13 cellular contexts compared by ENCODE assay signal in genomic region chr7:43727003-43727402, GRCh38. TPM values are rescaled to one million over a fixed set of nuclear protein-coding genes. Genes with fewer than 3 reads are reported as not detected.
DNase-seq lines count a peak whose midpoint lies in the region; ATAC-seq and TF ChIP-seq lines count a peak whose summit lies in the region.
"Had no signal": no experiment of that assay in that cellular context is flagged by ENCODE, and none has a peak within 500 bp of the region (broad histone marks: within the 10 kb centered on the region; RNA-seq: fewer than 3 reads in every experiment).

No MANE protein-coding gene starts in this region.

- no peak overlapping the region for H3K27ac Mint-ChIP-seq in activated CD8-positive, alpha-beta T cell treated with anti-CD3 and anti-CD28 coated beads for 36 hours
- no peak overlapping the region for H3K27ac Mint-ChIP-seq in activated CD8-positive, alpha-beta T cell treated with anti-CD3 and anti-CD28 coated beads, Interleukin-2, amount 10 ng/mL, durations not matched to agents 7 days and 5 days
- H3K27ac Mint-ChIP-seq in HFFc6 (no peak overlapping the region), neural crest cell (ENCODE audit: unreplicated experiment) (no peak overlapping the region)
- H3K27ac Mint-ChIP-seq in activated naive CD8-positive, alpha-beta T cell = peak overlapping the region; percentile 11

- no peak for DNase-seq in activated CD8-positive, alpha-beta T cell treated with anti-CD3 and anti-CD28 coated beads for 36 hours
- no peak for DNase-seq in activated CD8-positive, alpha-beta T cell treated with anti-CD3 and anti-CD28 coated beads, Interleukin-2, amount 10 ng/mL, durations not matched to agents 7 days and 5 days
- no peak for DNase-seq in HFFc6
- DNase-seq in neural crest cell (ENCODE audit: low read depth, low spot score) = no peak
- DNase-seq in NCI-H2171 treated with DMSO at 0.1 percent for 48 hours (lab: John Stamatoyannopoulos, UW) = no peak
- DNase-seq in NCI-H2081 treated with DMSO at 0.1 percent for 48 hours (lab: John Stamatoyannopoulos, UW) = no peak
- no peak for DNase-seq in middle frontal gyrus (ENCODE audit: extremely low spot score, low spot score)
- DNase-seq: central memory CD4-positive, alpha-beta T cell; DMS79; KBM-7; NCI-H1436; NCI-H69 had no signal

- peak overlapping the region; percentile 94 for H3K4me3 Mint-ChIP-seq in activated CD8-positive, alpha-beta T cell treated with anti-CD3 and anti-CD28 coated beads for 36 hours
- H3K4me3 Mint-ChIP-seq in activated CD8-positive, alpha-beta T cell treated with anti-CD3 and anti-CD28 coated beads, Interleukin-2, amount 10 ng/mL, durations not matched to agents 7 days and 5 days = no peak overlapping the region
- peak overlapping the region; percentile 48; the same call in 1 of the 2 replicates for H3K4me3 Mint-ChIP-seq in HFFc6
- H3K4me3 Mint-ChIP-seq in activated naive CD8-positive, alpha-beta T cell = peak overlapping the region; percentile 94
- H3K4me3 Mint-ChIP-seq in neural crest cell = peak overlapping the region; percentile 98

- H3K9me3 Mint-ChIP-seq in activated CD8-positive, alpha-beta T cell treated with anti-CD3 and anti-CD28 coated beads for 36 hours = no peaks in the 10 kb centered on the region
- no peaks in the 10 kb centered on the region for H3K9me3 Mint-ChIP-seq in activated CD8-positive, alpha-beta T cell treated with anti-CD3 and anti-CD28 coated beads, Interleukin-2, amount 10 ng/mL, durations not matched to agents 7 days and 5 days (ENCODE audit: insufficient read depth)
- H3K9me3 Mint-ChIP-seq in HFFc6 (no peaks in the 10 kb centered on the region), neural crest cell (no peaks in the 10 kb centered on the region)
- no peaks in the 10 kb centered on the region for H3K9me3 Mint-ChIP-seq in activated naive CD8-positive, alpha-beta T cell (ENCODE audit: low read depth)

- peaks cover 22% of the 10 kb centered on the region for H3K36me3 Mint-ChIP-seq in activated CD8-positive, alpha-beta T cell treated with anti-CD3 and anti-CD28 coated beads for 36 hours (ENCODE audit: low read depth)
- H3K36me3 Mint-ChIP-seq in activated CD8-positive, alpha-beta T cell treated with anti-CD3 and anti-CD28 coated beads, Interleukin-2, amount 10 ng/mL, durations not matched to agents 7 days and 5 days (ENCODE audit: low read depth) = peaks cover 19% of the 10 kb centered on the region
- H3K36me3 Mint-ChIP-seq in HFFc6 (ENCODE audit: low read depth) (no peaks in the 10 kb centered on the region), neural crest cell (ENCODE audit: low read depth) (peaks cover 9% of the 10 kb centered on the region)
- H3K36me3 Mint-ChIP-seq in activated naive CD8-positive, alpha-beta T cell = peaks cover 13% of the 10 kb centered on the region

- intact Hi-C loops in activated CD8-positive, alpha-beta T cell treated with anti-CD3 and anti-CD28 coated beads for 36 hours (cut with micrococcal nuclease) = no loop called here

- no peak for ATAC-seq in activated CD8-positive, alpha-beta T cell treated with anti-CD3 and anti-CD28 coated beads for 36 hours
- no peak for ATAC-seq in activated CD8-positive, alpha-beta T cell treated with anti-CD3 and anti-CD28 coated beads, Interleukin-2, amount 10 ng/mL, durations not matched to agents 7 days and 5 days

- H3K4me1 Mint-ChIP-seq in activated CD8-positive, alpha-beta T cell treated with anti-CD3 and anti-CD28 coated beads for 36 hours (ENCODE audit: low read depth) = peaks cover 39% of the 10 kb centered on the region
- peaks cover 43% of the 10 kb centered on the region for H3K4me1 Mint-ChIP-seq in activated CD8-positive, alpha-beta T cell treated with anti-CD3 and anti-CD28 coated beads, Interleukin-2, amount 10 ng/mL, durations not matched to agents 7 days and 5 days (ENCODE audit: low read depth)
- H3K4me1 Mint-ChIP-seq in HFFc6 (ENCODE audit: low read depth) (peaks cover 49% of the 10 kb centered on the region), neural crest cell (peaks cover 31% of the 10 kb centered on the region)
- H3K4me1 Mint-ChIP-seq in activated naive CD8-positive, alpha-beta T cell (ENCODE audit: low read depth) = peaks cover 45% of the 10 kb centered on the region

- H3K27me3 Mint-ChIP-seq in activated CD8-positive, alpha-beta T cell treated with anti-CD3 and anti-CD28 coated beads for 36 hours = peaks cover 1% of the 10 kb centered on the region
- peaks cover 3% of the 10 kb centered on the region for H3K27me3 Mint-ChIP-seq in activated CD8-positive, alpha-beta T cell treated with anti-CD3 and anti-CD28 coated beads, Interleukin-2, amount 10 ng/mL, durations not matched to agents 7 days and 5 days (ENCODE audit: low read depth)
- H3K27me3 Mint-ChIP-seq in HFFc6 (ENCODE audit: insufficient read depth) (no peaks in the 10 kb centered on the region; the same call in 1 of the 2 replicates), neural crest cell (ENCODE audit: low read depth) (peaks cover 11% of the 10 kb centered on the region)
- H3K27me3 Mint-ChIP-seq in activated naive CD8-positive, alpha-beta T cell = no peaks in the 10 kb centered on the region

- TF ChIP-seq CTCF in activated CD8-positive, alpha-beta T cell treated with anti-CD3 and anti-CD28 coated beads for 36 hours (IDR thresholded peaks at IDR 0.05) = no peak
- TF ChIP-seq CTCF in HFFc6 (IDR thresholded peaks at IDR 0.05) = no peak
- no peak for TF ChIP-seq CTCF in neural crest cell (conservative IDR thresholded peaks at IDR 0.05)

- CTCF ChIA-PET in activated CD8-positive, alpha-beta T cell treated with anti-CD3 and anti-CD28 coated beads for 36 hours (lab: Charles Lee) = interaction anchor here (6.4 kb wide), 1 partner anchor 145 kb away, joined by 52 read pairs; the partner anchor contains the start of gene STK17A
- CTCF ChIA-PET in activated CD8-positive, alpha-beta T cell treated with anti-CD3 and anti-CD28 coated beads, Interleukin-2, amount 10 ng/mL, durations not matched to agents 7 days and 5 days (lab: Charles Lee) = interaction anchor here (1.3 to 2.0 kb wide), 2 partner anchors 112 to 144 kb away, joined by 3 to 10 read pairs; partner anchors contain the start of gene STK17A

- POLR2A ChIA-PET in activated CD8-positive, alpha-beta T cell treated with anti-CD3 and anti-CD28 coated beads for 36 hours (lab: Charles Lee) = no interaction called here
- POLR2A ChIA-PET in activated CD8-positive, alpha-beta T cell treated with anti-CD3 and anti-CD28 coated beads, Interleukin-2, amount 10 ng/mL, durations not matched to agents 7 days and 5 days (lab: Charles Lee) = no interaction called here

RNA-seq across cellular contexts. Expression of gene COA1, which starts 2.3 kb away (rescaled TPM):
- 10 to 100 TPM; 78.8 to 85.6 TPM for total RNA-seq in activated CD8-positive, alpha-beta T cell treated with anti-CD3 and anti-CD28 coated beads for 36 hours
- total RNA-seq in activated CD8-positive, alpha-beta T cell treated with anti-CD3 and anti-CD28 coated beads, Interleukin-2, amount 10 ng/mL, durations not matched to agents 7 days and 5 days = 10 to 100 TPM; 52.0 to 52.7 TPM
- total RNA-seq in HFFc6 (2021; fragmentation: NEBNext Ultra II Directional; extraction: Animal tissue kit (Norgen Biotek cat#: 25700)) = 10 to 100 TPM; 52.5 to 61.5 (median 57.3) TPM
- 102 and 116 TPM in 2 replicates for total RNA-seq in neural crest cell

RNA-seq across cellular contexts. Expression of gene BLVRA, which starts 31.5 kb away (rescaled TPM):
- total RNA-seq in activated CD8-positive, alpha-beta T cell treated with anti-CD3 and anti-CD28 coated beads for 36 hours = 10 to 100 TPM; 30.9 to 34.2 TPM
- 10 to 100 TPM; 25.7 to 29.2 TPM for total RNA-seq in activated CD8-positive, alpha-beta T cell treated with anti-CD3 and anti-CD28 coated beads, Interleukin-2, amount 10 ng/mL, durations not matched to agents 7 days and 5 days
- 10 to 100 TPM; 29.0 to 43.9 (median 36.0) TPM for total RNA-seq in HFFc6 (2021; fragmentation: NEBNext Ultra II Directional; extraction: Animal tissue kit (Norgen Biotek cat#: 25700))
- 31.3 and 31.6 TPM in 2 replicates for total RNA-seq in neural crest cell
